ENCODE assay signal across 8 cellular contexts in the genomic region with DNA sequence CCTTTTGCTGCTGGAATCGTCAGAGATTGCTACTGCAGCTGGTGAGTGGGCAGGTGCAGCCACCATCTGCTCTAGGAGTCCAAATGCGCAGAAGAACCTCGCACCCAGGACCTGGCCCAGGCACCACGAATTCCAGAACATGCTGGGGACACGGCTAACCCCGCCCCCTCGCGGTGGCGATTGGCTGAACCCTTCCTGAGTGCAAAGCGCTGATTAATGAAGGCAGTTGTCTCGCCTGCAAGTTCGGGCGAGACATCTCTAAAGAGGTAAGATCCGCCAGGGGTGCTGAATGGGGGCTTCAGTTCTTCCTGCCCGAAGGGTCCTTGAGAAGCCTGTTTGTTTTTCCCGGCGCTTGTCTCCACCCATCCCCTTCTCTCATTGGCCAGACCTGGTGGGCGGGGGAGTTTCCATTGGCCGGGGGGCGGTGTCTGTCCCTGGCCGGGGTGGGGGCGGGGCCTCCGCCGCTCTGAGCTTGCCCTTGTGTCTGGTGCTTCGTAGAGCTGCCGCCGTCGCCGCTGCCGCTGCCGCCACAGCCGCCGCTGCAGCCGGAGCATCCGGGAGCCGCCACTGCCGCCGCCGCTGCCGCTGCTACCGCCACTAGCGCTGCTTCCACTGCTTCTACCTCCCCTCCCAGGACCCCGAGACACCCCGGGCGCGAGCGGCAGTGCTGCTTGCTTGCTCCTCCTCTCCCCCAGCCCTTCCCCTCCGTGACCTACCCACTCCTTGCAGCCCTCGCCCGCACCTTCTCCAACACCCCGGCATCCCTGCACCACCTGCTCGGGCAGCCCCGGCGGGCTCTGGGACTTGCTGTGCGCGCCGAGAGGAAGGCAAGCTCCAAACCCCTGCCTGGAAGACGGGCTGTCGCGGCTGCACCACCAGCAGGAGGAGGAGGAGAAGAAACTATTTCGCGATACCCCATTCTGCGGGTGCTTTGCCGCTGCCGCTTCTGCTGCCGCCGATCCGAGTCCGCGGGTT. TPM values are rescaled to one million over a fixed set of nuclear protein-coding genes. Genes with fewer than 3 reads are reported as not detected.
DNase-seq lines count a peak whose midpoint lies in the region; ATAC-seq and TF ChIP-seq lines count a peak whose summit lies in the region.

A gene (plus strand): TSS at position 495 of the 975 bp plus-strand sequence.

- H3K4me1 ChIP-seq in A673 (ENCODE audit: insufficient read depth, low read length, poor library complexity, severe bottlenecking) = peaks cover 3% of the 10 kb centered on the region
- peaks cover 7 to 17% (median 14%) of the 10 kb centered on the region in 4 donors for H3K4me1 ChIP-seq in liver (ENCODE audit: control insufficient read depth in 4 of 4, insufficient read depth in 4 of 4, low read length in 3 of 4)

- intact Hi-C loops in A673 (cut with micrococcal nuclease; ENCODE audit: unreplicated experiment) = loop anchor here (5.0 kb wide), 1 partner anchor 619 kb away; no protein-coding TSS in a partner anchor

- H3K9me3 ChIP-seq in A673 (ENCODE audit: low read depth, low read length, poor library complexity, severe bottlenecking) = no peaks in the 10 kb centered on the region
- H3K9me3 ChIP-seq in liver (ENCODE audit: control insufficient read depth in 4 of 4, low read length in 3 of 4) = no peaks in the 10 kb centered on the region

- H3K36me3 ChIP-seq in A673 (ENCODE audit: insufficient read depth, low read length, poor library complexity, severe bottlenecking) (no peaks in the 10 kb centered on the region), liver (ENCODE audit: control insufficient read depth in 4 of 4, insufficient read depth in 3 of 4, low read depth in 1 of 4, low read length in 3 of 4) (peaks cover 0 to 2% (median 0%) of the 10 kb centered on the region in 4 donors)

- CTCF ChIA-PET in A673 (lab: Charles Lee) = interaction anchor here (0.6 kb wide), 1 partner anchor 1005 kb away, joined by 3 read pairs; no protein-coding TSS in a partner anchor
- CTCF ChIA-PET in activated CD8-positive, alpha-beta T cell treated with anti-CD3 and anti-CD28 coated beads, Interleukin-2, amount 10 ng/mL, durations not matched to agents 7 days and 5 days (lab: Charles Lee) = no interaction called here

- H3K4me3 Mint-ChIP-seq in activated CD8-positive, alpha-beta T cell treated with anti-CD3 and anti-CD28 coated beads, Interleukin-2, amount 10 ng/mL, durations not matched to agents 7 days and 5 days = peak within 1 kb of the TSS; percentile 68

- DNase-seq in A673 (ENCODE audit: low spot score) (peak; percentile 94), NCI-H446 (lab: John Stamatoyannopoulos, UW) (peak; percentile 13 to 75), ecto neural progenitor cell (ENCODE audit: low spot score) (peak; percentile 97)
- DNase-seq in activated CD8-positive, alpha-beta T cell treated with anti-CD3 and anti-CD28 coated beads, Interleukin-2, amount 10 ng/mL, durations not matched to agents 7 days and 5 days = peak; percentile 78
- peak; percentile 35 for DNase-seq in stimulated activated CD4-positive, alpha-beta T cell treated with anti-CD3 and anti-CD28 coated beads, Interleukin-2, amount 100 ng/mL, for 4 hours (ENCODE audit: low read depth)

- H3K27ac ChIP-seq in A673 (ENCODE audit: low read depth, low read length, poor library complexity, severe bottlenecking) = no peak within 1 kb of the TSS
- no peak within 1 kb of the TSS for H3K27ac ChIP-seq in liver (ENCODE audit: low read depth in 1 of 2, low read length in 2 of 2)

- BruUV-seq in A673 (replicated peaks; lab: Mats Ljungman, UMichigan) = no TSS peak

- peak within 1 kb of the TSS in 1 of 2 donors; percentile 2 for H3K9ac ChIP-seq in liver (ENCODE audit: low read depth in 1 of 2, low read length in 2 of 2)

- H3K9me3 Mint-ChIP-seq in activated CD8-positive, alpha-beta T cell treated with anti-CD3 and anti-CD28 coated beads, Interleukin-2, amount 10 ng/mL, durations not matched to agents 7 days and 5 days (ENCODE audit: insufficient read depth) = no peaks in the 10 kb centered on the region

- ATAC-seq in GM18870 (IDR thresholded peaks at IDR 0.05; ENCODE audit: unreplicated experiment) (peak; percentile 85), HG03135 (IDR thresholded peaks at IDR 0.05; ENCODE audit: unreplicated experiment) (peak; percentile 96)
- peak; percentile 99 for ATAC-seq in activated CD8-positive, alpha-beta T cell treated with anti-CD3 and anti-CD28 coated beads, Interleukin-2, amount 10 ng/mL, durations not matched to agents 7 days and 5 days

- TF ChIP-seq RAD21 in liver (IDR thresholded peaks at IDR 0.05) = peak in 1 of 2 donors; percentile 17

- H3K27me3 ChIP-seq in A673 (replicated peaks; ENCODE audit: insufficient read depth, low read depth, low read length, poor library complexity) (no peaks in the 10 kb centered on the region), liver (ENCODE audit: control insufficient read depth in 4 of 4, insufficient read depth in 4 of 4, low read length in 3 of 4) (peaks cover 0 to 19% (median 8%) of the 10 kb centered on the region in 4 donors)

- POLR2A ChIA-PET in A673 (lab: Charles Lee; ENCODE audit: low non-redundant PET) = no interaction called here
- POLR2A ChIA-PET in activated CD8-positive, alpha-beta T cell treated with anti-CD3 and anti-CD28 coated beads, Interleukin-2, amount 10 ng/mL, durations not matched to agents 7 days and 5 days (lab: Charles Lee) = no interaction called here

- no peaks in the 10 kb centered on the region for H3K36me3 Mint-ChIP-seq in activated CD8-positive, alpha-beta T cell treated with anti-CD3 and anti-CD28 coated beads, Interleukin-2, amount 10 ng/mL, durations not matched to agents 7 days and 5 days (ENCODE audit: low read depth)

- H3K4me3 ChIP-seq in A673 (ENCODE audit: low read depth, low read length, poor library complexity, severe bottlenecking) (peak within 1 kb of the TSS; percentile 65), liver (ENCODE audit: low read depth in 1 of 3, low read length in 3 of 3) (peak within 1 kb of the TSS; percentile 70 to 92 (median 86))

- 2% methylated on average over 70 of the region's 70 CpGs for WGBS in liver

- peaks cover 11% of the 10 kb centered on the region for H3K4me1 Mint-ChIP-seq in activated CD8-positive, alpha-beta T cell treated with anti-CD3 and anti-CD28 coated beads, Interleukin-2, amount 10 ng/mL, durations not matched to agents 7 days and 5 days (ENCODE audit: low read depth)

- no peak for TF ChIP-seq CTCF in A673 (conservative IDR thresholded peaks at IDR 0.05; ENCODE audit: low read depth, low read length)
- no peak for TF ChIP-seq CTCF in liver (IDR thresholded peaks at IDR 0.05; ENCODE audit: low read depth, low read length, missing input control)

- H3K27me3 Mint-ChIP-seq in activated CD8-positive, alpha-beta T cell treated with anti-CD3 and anti-CD28 coated beads, Interleukin-2, amount 10 ng/mL, durations not matched to agents 7 days and 5 days (ENCODE audit: low read depth) = peaks cover 27% of the 10 kb centered on the region

- no peak within 1 kb of the TSS for H3K27ac Mint-ChIP-seq in activated CD8-positive, alpha-beta T cell treated with anti-CD3 and anti-CD28 coated beads, Interleukin-2, amount 10 ng/mL, durations not matched to agents 7 days and 5 days

TF ChIP-seq in liver, 16 proteins besides CTCF, POLR2A, EP300 and RAD21:
- TF ChIP-seq SP1 (IDR thresholded peaks at IDR 0.05) = peak; percentile 42
- TF ChIP-seq, protein P1, sequence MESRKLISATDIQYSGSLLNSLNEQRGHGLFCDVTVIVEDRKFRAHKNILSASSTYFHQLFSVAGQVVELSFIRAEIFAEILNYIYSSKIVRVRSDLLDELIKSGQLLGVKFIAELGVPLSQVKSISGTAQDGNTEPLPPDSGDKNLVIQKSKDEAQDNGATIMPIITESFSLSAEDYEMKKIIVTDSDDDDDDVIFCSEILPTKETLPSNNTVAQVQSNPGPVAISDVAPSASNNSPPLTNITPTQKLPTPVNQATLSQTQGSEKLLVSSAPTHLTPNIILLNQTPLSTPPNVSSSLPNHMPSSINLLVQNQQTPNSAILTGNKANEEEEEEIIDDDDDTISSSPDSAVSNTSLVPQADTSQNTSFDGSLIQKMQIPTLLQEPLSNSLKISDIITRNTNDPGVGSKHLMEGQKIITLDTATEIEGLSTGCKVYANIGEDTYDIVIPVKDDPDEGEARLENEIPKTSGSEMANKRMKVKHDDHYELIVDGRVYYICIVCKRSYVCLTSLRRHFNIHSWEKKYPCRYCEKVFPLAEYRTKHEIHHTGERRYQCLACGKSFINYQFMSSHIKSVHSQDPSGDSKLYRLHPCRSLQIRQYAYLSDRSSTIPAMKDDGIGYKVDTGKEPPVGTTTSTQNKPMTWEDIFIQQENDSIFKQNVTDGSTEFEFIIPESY (IDR thresholded peaks at IDR 0.05) = no peak

RNA-seq across cellular contexts. Expression of the gene that starts here (rescaled TPM):
- total RNA-seq in A673 (2021) (3.7 and 5.3 TPM in 2 replicates), liver (under 1 TPM; 0.37 to 0.92 TPM)
- under 1 TPM; 0.21 to 0.29 TPM for total RNA-seq in activated CD8-positive, alpha-beta T cell treated with anti-CD3 and anti-CD28 coated beads, Interleukin-2, amount 10 ng/mL, durations not matched to agents 7 days and 5 days
- under 1 TPM; 0.35 to 0.65 TPM for polyA plus RNA-seq in liver

Comparison
In these comparisons a context has a peak if more than half of its experiments do, and no peak if none do; other contexts are left out.
1. Peak in DNase-seq and ATAC-seq in activated CD8-positive, alpha-beta T cell treated with anti-CD3 and anti-CD28 coated beads, Interleukin-2, amount 10 ng/mL, durations not matched to agents 7 days and 5 days; RNA of the gene not detected or under 1 TPM.
2. DNase-seq: peak in every context shown above with its lines; median percentile 97 in ecto neural progenitor cell; 94 in A673; 78 in activated CD8-positive, alpha-beta T cell treated with anti-CD3 and anti-CD28 coated beads, Interleukin-2, amount 10 ng/mL, durations not matched to agents 7 days and 5 days; 44 in NCI-H446; 35 in stimulated activated CD4-positive, alpha-beta T cell treated with anti-CD3 and anti-CD28 coated beads, Interleukin-2, amount 100 ng/mL, for 4 hours.